In genomic region chr19:37972803-37973202, GRCh38 we compare ENCODE assay signal across 32 cellular contexts.
"Had no signal": no experiment of that assay in that cellular context is flagged by ENCODE, and none has a peak within 500 bp of the region (broad histone marks: within the 10 kb centered on the region; RNA-seq: fewer than 3 reads in every experiment).

No MANE protein-coding gene starts in this region.

- H3K36me3 ChIP-seq: esophagus muscularis mucosa, WERI-Rb-1 had no signal

- DNase-seq: activated CD4-positive, alpha-beta memory T cell treated with anti-CD3 and anti-CD28 coated beads, Interleukin-2, amount 10 ng/mL, durations not matched to agents 7 days and 5 days; activated CD4-positive, alpha-beta T cell treated with anti-CD3 and anti-CD28 coated beads for 36 hours; activated CD4-positive, alpha-beta T cell treated with anti-CD3 and anti-CD28 coated beads, Interleukin-2, amount 10 ng/mL, durations not matched to agents 24 days and 14 days; activated CD4-positive, alpha-beta T cell treated with anti-CD3 and anti-CD28 coated beads, Interleukin-2, amount 50 U/mL, for 4 hours; activated CD4-positive, CD25-positive, alpha-beta regulatory T cell; activated CD4-positive, CD25-positive, alpha-beta regulatory T cell treated with anti-CD3 and anti-CD28 coated beads, Interleukin-2, amount 50 U/mL, for 72 hours; activated CD8-positive, alpha-beta memory T cell treated with anti-CD3 and anti-CD28 coated beads, Interleukin-2, amount 50 U/mL, for 48 hours; activated gamma-delta T cell; activated naive CD4-positive, alpha-beta T cell; activated naive CD4-positive, alpha-beta T cell treated with anti-CD3 and anti-CD28 coated beads, Interleukin-2, amount 10 ng/mL, durations not matched to agents 7 days and 5 days; activated naive CD8-positive, alpha-beta T cell treated with anti-CD3 and anti-CD28 coated beads, Interleukin-2, amount 10 ng/mL, durations not matched to agents 7 days and 5 days; activated T-cell treated with anti-CD3 and anti-CD28 coated beads for 4 hours; activated T-cell treated with anti-CD3 and anti-CD28 coated beads, Interleukin-2, amount 50 U/mL, for 24 hours; activated T-cell treated with anti-CD3 and anti-CD28 coated beads, Interleukin-2, amount 50 U/mL, for 72 hours; brain microvascular endothelial cell; effector CD4-positive, alpha-beta T cell; effector memory CD8-positive, alpha-beta T cell; erythroblast; foreskin keratinocyte; gastrocnemius medialis; glutamatergic neuron; heart left ventricle; T-helper 1 cell; T-helper 17 cell; T1000; WERI-Rb-1 had no signal

- H3K27me3 ChIP-seq: brain microvascular endothelial cell, esophagus muscularis mucosa, foreskin keratinocyte, gastrocnemius medialis, heart left ventricle had no signal

- H3K9me3 ChIP-seq: gastrocnemius medialis had no signal

- H3K4me1 ChIP-seq: esophagus muscularis mucosa, gastrocnemius medialis had no signal

- H3K4me3 Mint-ChIP-seq: activated CD4-positive, alpha-beta memory T cell treated with anti-CD3 and anti-CD28 coated beads, Interleukin-2, amount 10 ng/mL, durations not matched to agents 7 days and 5 days; activated CD4-positive, alpha-beta T cell treated with anti-CD3 and anti-CD28 coated beads for 36 hours; activated CD4-positive, alpha-beta T cell treated with anti-CD3 and anti-CD28 coated beads, Interleukin-2, amount 10 ng/mL, durations not matched to agents 24 days and 14 days; activated naive CD4-positive, alpha-beta T cell treated with anti-CD3 and anti-CD28 coated beads, Interleukin-2, amount 10 ng/mL, durations not matched to agents 7 days and 5 days; activated naive CD8-positive, alpha-beta T cell treated with anti-CD3 and anti-CD28 coated beads, Interleukin-2, amount 10 ng/mL, durations not matched to agents 7 days and 5 days; activated T-cell treated with anti-CD3 and anti-CD28 coated beads, Interleukin-2, amount 50 U/mL, for 24 hours; activated T-cell treated with anti-CD3 and anti-CD28 coated beads, Interleukin-2, amount 50 U/mL, for 72 hours; central memory CD8-positive, alpha-beta T cell; dendritic cell treated with granulocyte-macrophage colony-stimulating factor and Interleukin-4, amounts not matched to agents 40 ng/mL and 50 ng/mL, for 4 days; effector memory CD8-positive, alpha-beta T cell; T-helper 17 cell; T-helper 2 cell treated with Interferon-gamma antibody and Interleukin-4, amounts not matched to agents 5 μg/mL and 100 μg/mL, for 36 hours had no signal

- H3K27ac Mint-ChIP-seq: activated CD4-positive, alpha-beta memory T cell treated with anti-CD3 and anti-CD28 coated beads, Interleukin-2, amount 10 ng/mL, durations not matched to agents 7 days and 5 days; activated CD4-positive, alpha-beta T cell treated with anti-CD3 and anti-CD28 coated beads for 36 hours; activated CD4-positive, alpha-beta T cell treated with anti-CD3 and anti-CD28 coated beads, Interleukin-2, amount 10 ng/mL, durations not matched to agents 24 days and 14 days; activated naive CD4-positive, alpha-beta T cell treated with anti-CD3 and anti-CD28 coated beads, Interleukin-2, amount 10 ng/mL, durations not matched to agents 7 days and 5 days; activated naive CD8-positive, alpha-beta T cell treated with anti-CD3 and anti-CD28 coated beads, Interleukin-2, amount 10 ng/mL, durations not matched to agents 7 days and 5 days; activated T-cell treated with anti-CD3 and anti-CD28 coated beads, Interleukin-2, amount 50 U/mL, for 24 hours; activated T-cell treated with anti-CD3 and anti-CD28 coated beads, Interleukin-2, amount 50 U/mL, for 72 hours; dendritic cell treated with granulocyte-macrophage colony-stimulating factor and Interleukin-4, amounts not matched to agents 40 ng/mL and 50 ng/mL, for 4 days; effector memory CD8-positive, alpha-beta T cell; T-helper 17 cell; T-helper 2 cell treated with Interferon-gamma antibody and Interleukin-4, amounts not matched to agents 5 μg/mL and 100 μg/mL, for 36 hours had no signal

- H3K27me3 Mint-ChIP-seq: activated CD4-positive, alpha-beta memory T cell treated with anti-CD3 and anti-CD28 coated beads, Interleukin-2, amount 10 ng/mL, durations not matched to agents 7 days and 5 days; activated CD4-positive, alpha-beta T cell treated with anti-CD3 and anti-CD28 coated beads for 36 hours; activated CD4-positive, alpha-beta T cell treated with anti-CD3 and anti-CD28 coated beads, Interleukin-2, amount 10 ng/mL, durations not matched to agents 24 days and 14 days; activated naive CD4-positive, alpha-beta T cell treated with anti-CD3 and anti-CD28 coated beads, Interleukin-2, amount 10 ng/mL, durations not matched to agents 7 days and 5 days; activated naive CD8-positive, alpha-beta T cell treated with anti-CD3 and anti-CD28 coated beads, Interleukin-2, amount 10 ng/mL, durations not matched to agents 7 days and 5 days; activated T-cell treated with anti-CD3 and anti-CD28 coated beads, Interleukin-2, amount 50 U/mL, for 24 hours; central memory CD8-positive, alpha-beta T cell; dendritic cell treated with granulocyte-macrophage colony-stimulating factor and Interleukin-4, amounts not matched to agents 40 ng/mL and 50 ng/mL, for 4 days; effector memory CD8-positive, alpha-beta T cell; T-helper 17 cell had no signal

- H3K4me3 ChIP-seq: coronary artery, esophagus muscularis mucosa, gastrocnemius medialis, heart left ventricle had no signal

- ATAC-seq: activated CD4-positive, alpha-beta T cell treated with anti-CD3 and anti-CD28 coated beads for 36 hours; activated naive CD4-positive, alpha-beta T cell treated with anti-CD3 and anti-CD28 coated beads, Interleukin-2, amount 50 U/mL, for 72 hours; activated T-cell treated with anti-CD3 and anti-CD28 coated beads, Interleukin-2, amount 50 U/mL, for 72 hours; effector memory CD8-positive, alpha-beta T cell; foreskin keratinocyte; gastrocnemius medialis; heart left ventricle; T-helper 17 cell had no signal

- H3K4me1 Mint-ChIP-seq: activated CD4-positive, alpha-beta memory T cell treated with anti-CD3 and anti-CD28 coated beads, Interleukin-2, amount 10 ng/mL, durations not matched to agents 7 days and 5 days; activated CD4-positive, alpha-beta T cell treated with anti-CD3 and anti-CD28 coated beads for 36 hours; activated CD4-positive, alpha-beta T cell treated with anti-CD3 and anti-CD28 coated beads, Interleukin-2, amount 10 ng/mL, durations not matched to agents 24 days and 14 days; activated naive CD4-positive, alpha-beta T cell treated with anti-CD3 and anti-CD28 coated beads, Interleukin-2, amount 10 ng/mL, durations not matched to agents 7 days and 5 days; activated naive CD8-positive, alpha-beta T cell treated with anti-CD3 and anti-CD28 coated beads, Interleukin-2, amount 10 ng/mL, durations not matched to agents 7 days and 5 days had no signal

- H3K27ac ChIP-seq: brain microvascular endothelial cell, coronary artery, esophagus muscularis mucosa, foreskin keratinocyte, gastrocnemius medialis, heart left ventricle, WERI-Rb-1 had no signal
